Comparison of ENCODE assay signal across 8 cellular contexts in the genomic region with DNA sequence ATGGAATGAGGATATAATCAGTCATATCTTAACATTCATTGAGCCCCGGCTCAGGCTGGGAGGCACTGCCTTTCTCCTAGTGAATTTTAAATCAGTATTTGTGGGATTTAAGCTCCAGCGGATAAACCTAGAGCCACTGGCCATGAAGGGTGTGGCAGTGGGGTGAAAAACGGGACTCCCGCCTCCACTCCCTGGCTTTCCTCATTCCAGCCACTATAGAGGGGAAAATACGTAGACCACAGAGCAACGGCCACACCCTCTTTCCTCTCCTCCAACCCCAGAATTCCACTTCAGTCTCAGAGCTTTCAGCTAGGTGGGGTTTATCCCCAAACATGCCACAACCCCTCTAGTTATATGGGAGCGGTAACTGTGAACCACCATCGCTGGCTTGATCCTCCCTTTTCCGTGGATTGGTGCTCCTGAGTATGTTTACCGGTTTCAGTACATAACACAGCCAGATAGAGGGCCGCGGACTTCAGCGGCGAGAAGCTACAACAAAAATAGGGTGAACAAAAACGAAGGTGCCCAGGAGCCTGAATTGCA.
DNase-seq lines count a peak whose midpoint lies in the region; ATAC-seq and TF ChIP-seq lines count a peak whose summit lies in the region.

No MANE protein-coding gene starts in this region.

- CTCF ChIA-PET in Caco-2 (lab: Charles Lee), result interaction anchor here (0.8 to 1.9 kb wide), 11 partner anchors 8 to 793 kb away, joined by 3 to 17 read pairs (median 5); no protein-coding TSS in a partner anchor

- H3K4me1 ChIP-seq in Caco-2 (peaks cover 32% of the 10 kb centered on the region), SJSA1 (replicated peaks) (peaks cover 28% of the 10 kb centered on the region), trophoblast cell (ENCODE audit: control insufficient read depth in 1 of 2, insufficient read depth in 2 of 2, low read length in 2 of 2) (peaks cover 15 to 23% of the 10 kb centered on the region in 2 experiments), HAP-1 (no peaks in the 10 kb centered on the region)

- peak overlapping the region; percentile 65 for H3K4me3 ChIP-seq in Caco-2 (ENCODE audit: low read depth, low read length)
- peak overlapping the region; percentile 30 for H3K4me3 ChIP-seq in SJSA1
- peak overlapping the region; percentile 53 for H3K4me3 ChIP-seq in fibroblast of villous mesenchyme (ENCODE audit: low read depth, low read length)
- no peak overlapping the region for H3K4me3 ChIP-seq in trophoblast cell (ENCODE audit: low read depth, low read length)
- no peak overlapping the region for H3K4me3 ChIP-seq in HAP-1

- H3K4me1 Mint-ChIP-seq in Caco-2 (ENCODE audit: low read depth, unreplicated experiment), result peaks cover 13% of the 10 kb centered on the region

- no peak overlapping the region for H3K23ac ChIP-seq in trophoblast cell (ENCODE audit: low read length)

- H3K9me3 ChIP-seq in Caco-2, result no peaks in the 10 kb centered on the region
- H3K9me3 ChIP-seq in SJSA1 (replicated peaks), result no peaks in the 10 kb centered on the region
- H3K9me3 ChIP-seq in trophoblast cell (ENCODE audit: insufficient read depth, low read depth, low read length), result no peaks in the 10 kb centered on the region
- no peaks in the 10 kb centered on the region for H3K9me3 ChIP-seq in HAP-1

- H4K91ac ChIP-seq in trophoblast cell (ENCODE audit: low read depth, low read length), result peak overlapping the region; percentile 100

- H3K27ac ChIP-seq in SJSA1 (peak overlapping the region; percentile 93), trophoblast cell (ENCODE audit: low read depth, low read length) (peak overlapping the region; percentile 95)

- H3K36me3 ChIP-seq in Caco-2 (ENCODE audit: control insufficient read depth, insufficient read depth, low read length), result no peaks in the 10 kb centered on the region
- H3K36me3 ChIP-seq in SJSA1, result peaks cover 26% of the 10 kb centered on the region
- peaks cover 4 to 7% of the 10 kb centered on the region in 2 experiments for H3K36me3 ChIP-seq in trophoblast cell (ENCODE audit: control insufficient read depth in 1 of 2, insufficient read depth in 2 of 2, low read length in 2 of 2)
- peaks cover 4% of the 10 kb centered on the region for H3K36me3 ChIP-seq in HAP-1 (replicated peaks)

- H2BK12ac ChIP-seq in trophoblast cell (ENCODE audit: low read length), result peak overlapping the region; percentile 97

- H3K4me2 ChIP-seq in trophoblast cell (ENCODE audit: low read length), result peak overlapping the region; percentile 37

- intact Hi-C loops in Caco-2 (cut with micrococcal nuclease; ENCODE audit: unreplicated experiment), result loop anchor here (1.0 kb wide), 4 partner anchors 11 to 724 kb away; no protein-coding TSS in a partner anchor

- H2BK5ac ChIP-seq in trophoblast cell (ENCODE audit: low read depth, low read length, poor library complexity), result peak overlapping the region; percentile 100

- WGBS in trophoblast cell (ENCODE audit: extremely low coverage, insufficient coverage, insufficient read length), result no CpG with 5 or more reads among the region's 15 CpGs

- TSS peak; percentile 82 for BruUV-seq in Caco-2 (replicated peaks; lab: Mats Ljungman, UMichigan)

- H4K12ac ChIP-seq in trophoblast cell (ENCODE audit: low read depth, low read length), result peak overlapping the region; percentile 77

- H3K9me3 Mint-ChIP-seq in Caco-2 (ENCODE audit: unreplicated experiment), result no peaks in the 10 kb centered on the region

- peak overlapping the region; percentile 99 for H3K14ac ChIP-seq in trophoblast cell (ENCODE audit: low read length)

- peak overlapping the region; percentile 17 for H3K9ac ChIP-seq in trophoblast cell (ENCODE audit: low read length)

- peak overlapping the region; percentile 77 for H2AFZ ChIP-seq in trophoblast cell (ENCODE audit: insufficient read depth, low read length, poor library complexity)

- no peaks in the 10 kb centered on the region for H3K27me3 Mint-ChIP-seq in Caco-2 (ENCODE audit: insufficient read depth, unreplicated experiment)

- H3K27me3 ChIP-seq in Caco-2 (replicated peaks; ENCODE audit: control insufficient read depth, insufficient read depth, low read length) (no peaks in the 10 kb centered on the region), SJSA1 (replicated peaks) (no peaks in the 10 kb centered on the region), trophoblast cell (ENCODE audit: insufficient read depth, low read length) (no peaks in the 10 kb centered on the region), HAP-1 (ENCODE audit: low read depth) (no peaks in the 10 kb centered on the region)

- TF ChIP-seq CTCF in Caco-2 (IDR thresholded peaks at IDR 0.05; ENCODE audit: insufficient read depth in 1 of 2, low read depth in 1 of 2, low read length in 1 of 2, severe bottlenecking in 1 of 2, unreplicated experiment in 1 of 2) (no peak), fibroblast of villous mesenchyme (IDR thresholded peaks at IDR 0.05; ENCODE audit: insufficient read depth, low read depth, low read length) (no peak)

- peaks cover 60% of the 10 kb centered on the region for H3K36me3 Mint-ChIP-seq in Caco-2 (ENCODE audit: insufficient read depth, unreplicated experiment)

- H3K18ac ChIP-seq in trophoblast cell (ENCODE audit: low read length), result peak overlapping the region; percentile 98

- peak overlapping the region; percentile 95 for H3K4ac ChIP-seq in trophoblast cell (ENCODE audit: low read depth, low read length)

- in situ Hi-C loops in HAP-1 (cut with MboI; ENCODE audit: low sequenced_read_pairs), result no loop called here

- peak overlapping the region; percentile 98 for H4K8ac ChIP-seq in trophoblast cell (ENCODE audit: low read depth, low read length)

- H3K4me3 Mint-ChIP-seq in Caco-2 (ENCODE audit: unreplicated experiment), result peak overlapping the region; percentile 92

- ATAC-seq in GM18907 (IDR thresholded peaks at IDR 0.05; ENCODE audit: unreplicated experiment), result no peak

- peak overlapping the region; percentile 98 for H3K27ac Mint-ChIP-seq in Caco-2 (ENCODE audit: unreplicated experiment)

- peak overlapping the region; percentile 99 for H2AK5ac ChIP-seq in trophoblast cell (ENCODE audit: low read length)

- peaks cover 11% of the 10 kb centered on the region for H3K79me2 ChIP-seq in trophoblast cell (ENCODE audit: control insufficient read depth, insufficient read depth, low read length, poor library complexity)

- DNase-seq in Caco-2, result no peak
- DNase-seq in SJSA1 (ENCODE audit: low read depth in 1 of 2, low spot score in 2 of 2), result peak in 1 of 2 experiments; percentile 77
- DNase-seq in fibroblast of villous mesenchyme (ENCODE audit: low read depth), result no peak
- peak in 1 of 2 donors; percentile 17 for DNase-seq in trophoblast cell
- DNase-seq in NCI-H2107 treated with DMSO at 0.1 percent for 48 hours (lab: John Stamatoyannopoulos, UW; ENCODE audit: unreplicated experiment), result no peak
- no peak for DNase-seq in stimulated activated CD4-positive, alpha-beta T cell treated with anti-CD3 and anti-CD28 coated beads, Interleukin-2, amount 100 ng/mL, for 48 hours
- no peak for DNase-seq in HAP-1 (ENCODE audit: low spot score in 2 of 2)

- POLR2A ChIA-PET in Caco-2 (lab: Charles Lee), result interaction anchor here (0.6 to 2.0 kb wide), 5 partner anchors 13 to 791 kb away, joined by 3 to 6 read pairs (median 5); no protein-coding TSS in a partner anchor

- H2BK120ac ChIP-seq in trophoblast cell (ENCODE audit: insufficient read depth, low read length, poor library complexity), result peak overlapping the region; percentile 100

- H3K79me1 ChIP-seq in trophoblast cell (ENCODE audit: low read length), result peaks cover 29% of the 10 kb centered on the region

Comparison
In these comparisons a context has a peak if more than half of its experiments do, and no peak if none do; other contexts are left out.
1. H3K4me3 ChIP-seq: peak in Caco-2 (single experiment), SJSA1 (single experiment) and fibroblast of villous mesenchyme (single experiment); none in trophoblast cell (single experiment) and HAP-1 (single experiment).